14 cellular contexts compared by ENCODE assay signal in genomic region chr3:186997061-186998054, GRCh38.
DNase-seq lines count a peak whose midpoint lies in the region; ATAC-seq and TF ChIP-seq lines count a peak whose summit lies in the region.
"Had no signal": no experiment of that assay in that cellular context is flagged by ENCODE, and none has a peak within 500 bp of the region (broad histone marks: within the 10 kb centered on the region; RNA-seq: fewer than 3 reads in every experiment).

No MANE protein-coding gene starts in this region.

- no peaks in the 10 kb centered on the region for H3K9me3 ChIP-seq in CD8-positive, alpha-beta memory T cell (ENCODE audit: low read length)
- H3K9me3 ChIP-seq in mononuclear cell (ENCODE audit: low read depth, low read length) = no peaks in the 10 kb centered on the region
- H3K9me3 ChIP-seq in thyroid gland = no peaks in the 10 kb centered on the region

- no peak overlapping the region for H3K4me3 ChIP-seq in CD8-positive, alpha-beta memory T cell (ENCODE audit: low read length)
- peak overlapping the region; percentile 25 for H3K4me3 ChIP-seq in mononuclear cell (ENCODE audit: low read length)
- H3K4me3 ChIP-seq in thyroid gland (replicated peaks in 1 of 3) = no peak overlapping the region

- peak overlapping the region in 7 of 8 donors; percentile 2 to 66 (median 57) for H3K27ac Mint-ChIP-seq in CD8-positive, alpha-beta memory T cell
- peak overlapping the region; percentile 85 for H3K27ac Mint-ChIP-seq in WTC11

- no peaks in the 10 kb centered on the region for H3K27me3 ChIP-seq in CD8-positive, alpha-beta memory T cell (ENCODE audit: insufficient read depth, low read length, poor library complexity, severe bottlenecking)
- H3K27me3 ChIP-seq in mononuclear cell (ENCODE audit: insufficient read depth, low read length) (no peaks in the 10 kb centered on the region), thyroid gland (no peaks in the 10 kb centered on the region)

- POLR2A ChIA-PET in CD8-positive, alpha-beta memory T cell (lab: Charles Lee) = no interaction called here
- POLR2A ChIA-PET in WTC11 (lab: Charles Lee) = no interaction called here

- peaks cover 0 to 48% (median 15%) of the 10 kb centered on the region in 3 donors for H3K36me3 Mint-ChIP-seq in CD8-positive, alpha-beta memory T cell
- peaks cover 20% of the 10 kb centered on the region for H3K36me3 Mint-ChIP-seq in WTC11

- H3K4me3 Mint-ChIP-seq in CD8-positive, alpha-beta memory T cell = peak overlapping the region in 1 of 7 donors; percentile 36
- H3K4me3 Mint-ChIP-seq in WTC11 = peak overlapping the region; percentile 4; the same call in 1 of the 2 replicates

- peaks cover 50 to 82% (median 79%) of the 10 kb centered on the region in 3 donors for H3K4me1 Mint-ChIP-seq in CD8-positive, alpha-beta memory T cell
- H3K4me1 Mint-ChIP-seq in WTC11 = peaks cover 72% of the 10 kb centered on the region

- intact Hi-C loops in thyroid gland (cut with DNase I) = no loop called here

- no peaks in the 10 kb centered on the region for H3K27me3 Mint-ChIP-seq in CD8-positive, alpha-beta memory T cell
- no peaks in the 10 kb centered on the region for H3K27me3 Mint-ChIP-seq in WTC11 (ENCODE audit: low read depth)

- CTCF ChIA-PET in CD8-positive, alpha-beta memory T cell (lab: Charles Lee) = interaction anchor here (1.2 to 1.9 kb wide), 3 partner anchors 16 to 148 kb away, joined by 3 to 5 read pairs (median 4); no protein-coding TSS in a partner anchor
- CTCF ChIA-PET in WTC11 (lab: Charles Lee) = interaction anchor here (1.4 to 1.9 kb wide), 3 partner anchors 116 to 148 kb away, joined by 4 to 6 read pairs (median 4); partner anchors contain the start of gene RPL39L

- TF ChIP-seq POLR2A in thyroid gland (IDR thresholded peaks at IDR 0.05) = no peak

- DNase-seq in CD8-positive, alpha-beta memory T cell = no peak
- DNase-seq in WTC11 (ENCODE audit: low spot score) (no peak), cerebellar cortex (ENCODE audit: low spot score) (no peak), thyroid gland (no peak)
- DNase-seq: activated gamma-delta T cell; foreskin melanocyte; KG1; NCI-H2227 treated with DMSO at 0.1 percent for 48 hours; stimulated activated CD4-positive, alpha-beta T cell treated with anti-CD3 and anti-CD28 coated beads, Interleukin-2, amount 100 ng/mL, for 48 hours had no signal

- H3K9me3 Mint-ChIP-seq in CD8-positive, alpha-beta memory T cell = no peaks in the 10 kb centered on the region
- H3K9me3 Mint-ChIP-seq in WTC11 = no peaks in the 10 kb centered on the region

- ATAC-seq in GM21423 (IDR thresholded peaks at IDR 0.05; ENCODE audit: unreplicated experiment) (peak; percentile 19), WTC11 (no peak), GM19452 (IDR thresholded peaks at IDR 0.05; ENCODE audit: unreplicated experiment) (no peak), HG03139 (IDR thresholded peaks at IDR 0.05; ENCODE audit: unreplicated experiment) (no peak)
- ATAC-seq: activated CD4-positive, CD25-positive, alpha-beta regulatory T cell treated with anti-CD3 and anti-CD28 coated beads, Interleukin-2, amount 50 U/mL, for 24 hours had no signal

- no peak for TF ChIP-seq CTCF in WTC11 (IDR thresholded peaks at IDR 0.05)
- no peak for TF ChIP-seq CTCF in thyroid gland (IDR thresholded peaks at IDR 0.05)

- no peak overlapping the region for H3K27ac ChIP-seq in CD8-positive, alpha-beta memory T cell (ENCODE audit: low read depth, low read length)
- no peak overlapping the region for H3K27ac ChIP-seq in thyroid gland

- peaks cover 10% of the 10 kb centered on the region for H3K4me1 ChIP-seq in CD8-positive, alpha-beta memory T cell (ENCODE audit: insufficient read depth, low read length)
- H3K4me1 ChIP-seq in mononuclear cell (ENCODE audit: insufficient read depth, low read length) = peaks cover 73% of the 10 kb centered on the region
- H3K4me1 ChIP-seq in thyroid gland = peaks cover 29 to 32% of the 10 kb centered on the region in 2 donors

- WGBS in thyroid gland, 2 donors = 91 to 92% methylated on average over 15 of the region's 15 CpGs

- peaks cover 6% of the 10 kb centered on the region for H3K36me3 ChIP-seq in CD8-positive, alpha-beta memory T cell (ENCODE audit: insufficient read depth, low read length)
- H3K36me3 ChIP-seq in thyroid gland = no peaks in the 10 kb centered on the region

TF ChIP-seq in WTC11, 78 proteins besides CTCF, POLR2A, EP300 and RAD21:
- TF ChIP-seq ATF6 (CRISPR knock-in tag; IDR thresholded peaks at IDR 0.05) (no peak), ZNF121 (CRISPR knock-in tag; IDR thresholded peaks at IDR 0.05) (peak; percentile 97), ZNF396 (CRISPR knock-in tag; IDR thresholded peaks at IDR 0.05; ENCODE audit: borderline replicate concordance) (no peak), ZNF532 (CRISPR knock-in tag; IDR thresholded peaks at IDR 0.05; ENCODE audit: borderline replicate concordance) (no peak), OVOL2 (CRISPR knock-in tag; IDR thresholded peaks at IDR 0.05; ENCODE audit: borderline replicate concordance) (no peak), CREM (CRISPR knock-in tag; IDR thresholded peaks at IDR 0.05) (no peak)
